10 cellular contexts compared by ENCODE assay signal in the genomic region with DNA sequence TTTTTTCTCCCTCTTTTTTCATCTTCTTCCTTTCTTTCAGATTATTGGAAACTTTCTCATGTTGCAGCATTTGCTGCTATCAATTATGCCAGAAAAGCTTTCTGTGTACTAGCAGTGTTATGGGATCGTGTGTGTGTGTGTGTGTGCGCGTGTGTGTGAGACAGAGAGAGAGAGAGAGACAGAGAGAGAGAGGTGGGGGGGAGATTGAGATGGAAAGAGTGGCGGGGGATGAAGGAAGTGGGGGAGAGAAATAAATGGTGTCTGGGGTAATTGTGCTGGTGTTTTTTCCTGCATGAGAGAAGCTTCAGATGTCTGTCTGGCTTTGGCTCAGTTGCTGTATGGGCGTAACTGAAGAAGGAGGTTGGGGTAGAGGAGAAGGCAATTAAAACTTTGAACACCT.
A peak's percentile ranks its signal among the peaks of the same experiment; 100 is the strongest.
DNase-seq lines count a peak whose midpoint lies in the region; ATAC-seq and TF ChIP-seq lines count a peak whose summit lies in the region.
"Had no signal": no experiment of that assay in that cellular context is flagged by ENCODE, and none has a peak within 500 bp of the region (broad histone marks: within the 10 kb centered on the region; RNA-seq: fewer than 3 reads in every experiment).

No MANE protein-coding gene starts in this region.

- no peak for ATAC-seq in activated CD4-positive, alpha-beta T cell treated with anti-CD3 and anti-CD28 coated beads for 36 hours
- no peak for ATAC-seq in GM18517 (IDR thresholded peaks at IDR 0.05; ENCODE audit: unreplicated experiment)
- ATAC-seq in body of pancreas = no peak

- TF ChIP-seq POLR2A in thyroid gland (IDR thresholded peaks at IDR 0.05) (no peak), body of pancreas (IDR thresholded peaks at IDR 0.05) (no peak)

- H3K4me3 ChIP-seq in thyroid gland (replicated peaks in 1 of 3) (no peak overlapping the region), body of pancreas (no peak overlapping the region)
- H3K4me3 ChIP-seq: lower lobe of right lung, PC-9 had no signal

- POLR2A ChIA-PET in activated CD4-positive, alpha-beta T cell treated with anti-CD3 and anti-CD28 coated beads for 36 hours (lab: Charles Lee) = no interaction called here

- H3K27me3 ChIP-seq in thyroid gland (no peaks in the 10 kb centered on the region), body of pancreas (no peaks in the 10 kb centered on the region)

- peak overlapping the region; percentile 20 for H3K27ac Mint-ChIP-seq in activated CD4-positive, alpha-beta T cell treated with anti-CD3 and anti-CD28 coated beads for 36 hours
- H3K27ac Mint-ChIP-seq in activated CD4-positive, alpha-beta T cell treated with anti-CD3 and anti-CD28 coated beads, Interleukin-2, amount 10 ng/mL, durations not matched to agents 24 days and 14 days = no peak overlapping the region

- DNase-seq in activated CD4-positive, alpha-beta T cell treated with anti-CD3 and anti-CD28 coated beads for 36 hours = peak; percentile 22
- DNase-seq in activated CD4-positive, alpha-beta T cell treated with anti-CD3 and anti-CD28 coated beads, Interleukin-2, amount 10 ng/mL, durations not matched to agents 24 days and 14 days = no peak
- DNase-seq in SK-MEL-5 (ENCODE audit: low read depth, low spot score) (peak; percentile 40), kidney tubule cell (ENCODE audit: low spot score) (peak; percentile 57), thyroid gland (no peak), body of pancreas (no peak), HuH-7.5 (ENCODE audit: low spot score) (no peak)
- DNase-seq: lower lobe of right lung, PC-9 had no signal

- in situ Hi-C loops in SK-MEL-5 (cut with HindIII; ENCODE audit: low pct_unique_long_range_greater_than_20kb, low sequenced_read_pairs) = no loop called here

- H3K9me3 Mint-ChIP-seq in activated CD4-positive, alpha-beta T cell treated with anti-CD3 and anti-CD28 coated beads for 36 hours (ENCODE audit: low read depth) = peaks cover 5% of the 10 kb centered on the region
- no peaks in the 10 kb centered on the region for H3K9me3 Mint-ChIP-seq in activated CD4-positive, alpha-beta T cell treated with anti-CD3 and anti-CD28 coated beads, Interleukin-2, amount 10 ng/mL, durations not matched to agents 24 days and 14 days

- no peaks in the 10 kb centered on the region for H3K9me3 ChIP-seq in thyroid gland
- H3K9me3 ChIP-seq in body of pancreas = no peaks in the 10 kb centered on the region
- H3K9me3 ChIP-seq: lower lobe of right lung had no signal

- no peaks in the 10 kb centered on the region for H3K36me3 Mint-ChIP-seq in activated CD4-positive, alpha-beta T cell treated with anti-CD3 and anti-CD28 coated beads for 36 hours (ENCODE audit: low read depth)
- H3K36me3 Mint-ChIP-seq in activated CD4-positive, alpha-beta T cell treated with anti-CD3 and anti-CD28 coated beads, Interleukin-2, amount 10 ng/mL, durations not matched to agents 24 days and 14 days (ENCODE audit: low read depth) = no peaks in the 10 kb centered on the region

- no peak overlapping the region for H3K4me3 Mint-ChIP-seq in activated CD4-positive, alpha-beta T cell treated with anti-CD3 and anti-CD28 coated beads for 36 hours
- H3K4me3 Mint-ChIP-seq in activated CD4-positive, alpha-beta T cell treated with anti-CD3 and anti-CD28 coated beads, Interleukin-2, amount 10 ng/mL, durations not matched to agents 24 days and 14 days = no peak overlapping the region

- peaks cover 14% of the 10 kb centered on the region for H3K4me1 Mint-ChIP-seq in activated CD4-positive, alpha-beta T cell treated with anti-CD3 and anti-CD28 coated beads for 36 hours
- peaks cover 8% of the 10 kb centered on the region for H3K4me1 Mint-ChIP-seq in activated CD4-positive, alpha-beta T cell treated with anti-CD3 and anti-CD28 coated beads, Interleukin-2, amount 10 ng/mL, durations not matched to agents 24 days and 14 days

- TF ChIP-seq CTCF in thyroid gland (IDR thresholded peaks at IDR 0.05) (no peak), body of pancreas (IDR thresholded peaks at IDR 0.05) (no peak)

- H3K4me1 ChIP-seq in thyroid gland = peaks cover 10 to 12% of the 10 kb centered on the region in 2 donors
- H3K4me1 ChIP-seq in body of pancreas = peaks cover 6% of the 10 kb centered on the region
- H3K4me1 ChIP-seq: lower lobe of right lung had no signal

- no peaks in the 10 kb centered on the region for H3K27me3 Mint-ChIP-seq in activated CD4-positive, alpha-beta T cell treated with anti-CD3 and anti-CD28 coated beads for 36 hours
- H3K27me3 Mint-ChIP-seq in activated CD4-positive, alpha-beta T cell treated with anti-CD3 and anti-CD28 coated beads, Interleukin-2, amount 10 ng/mL, durations not matched to agents 24 days and 14 days = no peaks in the 10 kb centered on the region

- intact Hi-C loops in activated CD4-positive, alpha-beta T cell treated with anti-CD3 and anti-CD28 coated beads for 36 hours (cut with DNase I, micrococcal nuclease) = no loop called here
- intact Hi-C loops in activated CD4-positive, alpha-beta T cell treated with anti-CD3 and anti-CD28 coated beads, Interleukin-2, amount 10 ng/mL, durations not matched to agents 24 days and 14 days (cut with micrococcal nuclease) = loop anchor here (10.0 kb wide), 1 partner anchor 146 kb away; no protein-coding TSS in a partner anchor
- intact Hi-C loops in thyroid gland (cut with DNase I) (no loop called here), body of pancreas (cut with DNase I) (no loop called here)

- CTCF ChIA-PET in activated CD4-positive, alpha-beta T cell treated with anti-CD3 and anti-CD28 coated beads for 36 hours (lab: Charles Lee) = interaction anchor here (1.0 kb wide), 1 partner anchor 187 kb away, joined by 3 read pairs; no protein-coding TSS in a partner anchor

- H3K36me3 ChIP-seq in thyroid gland = no peaks in the 10 kb centered on the region
- H3K36me3 ChIP-seq in body of pancreas (replicated peaks in 1 of 2; ENCODE audit: insufficient read depth in 1 of 2, low read depth in 2 of 2) = no peaks in the 10 kb centered on the region
- H3K36me3 ChIP-seq: lower lobe of right lung had no signal

- WGBS in thyroid gland, 2 donors = 62 to 84% methylated on average over 5 of the region's 5 CpGs
- 71 to 87% methylated on average over 5 of the region's 5 CpGs for WGBS in body of pancreas, 2 donors

- H3K27ac ChIP-seq in thyroid gland = peak overlapping the region in 2 of 3 donors; percentile 49 to 59
- no peak overlapping the region for H3K27ac ChIP-seq in body of pancreas
- H3K27ac ChIP-seq: lower lobe of right lung, PC-9 had no signal

Comparison
In these comparisons a context has a peak if more than half of its experiments do, and no peak if none do; other contexts are left out.
1. DNase-seq: peak in activated CD4-positive, alpha-beta T cell treated with anti-CD3 and anti-CD28 coated beads for 36 hours (single experiment), SK-MEL-5 (single experiment) and kidney tubule cell (single experiment); none in activated CD4-positive, alpha-beta T cell treated with anti-CD3 and anti-CD28 coated beads, Interleukin-2, amount 10 ng/mL, durations not matched to agents 24 days and 14 days (single experiment), thyroid gland (0 of 2), body of pancreas (0 of 4) and HuH-7.5 (single experiment).
2. H3K27ac ChIP-seq: peak in thyroid gland (2 of 3); none in body of pancreas (0 of 4).